In the genomic region with DNA sequence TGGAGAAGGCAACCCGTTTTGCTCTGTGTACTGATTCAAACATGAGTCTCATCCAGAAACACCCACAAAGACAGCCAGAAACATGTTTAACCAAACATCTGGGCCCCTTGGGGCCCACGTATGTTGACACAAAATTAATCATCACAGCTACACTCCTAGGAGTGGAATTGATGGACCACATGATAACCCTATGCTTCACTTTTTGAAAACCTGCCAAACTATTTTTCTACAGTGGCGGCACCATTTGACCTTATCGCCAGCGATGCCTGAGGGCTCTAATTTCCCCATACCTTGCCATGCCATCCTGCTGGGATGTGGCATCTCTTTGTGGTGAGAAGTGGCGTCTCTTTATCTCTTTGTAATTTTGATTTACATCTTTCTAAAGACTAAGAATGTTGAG, we compare ENCODE assay signal across 12 cellular contexts. TPM values are rescaled to one million over a fixed set of nuclear protein-coding genes. Genes with fewer than 3 reads are reported as not detected.
DNase-seq lines count a peak whose midpoint lies in the region; FAIRE-seq and TF ChIP-seq lines count a peak whose summit lies in the region.
"Had no signal": no experiment of that assay in that cellular context is flagged by ENCODE, and none has a peak within 500 bp of the region (broad histone marks: within the 10 kb centered on the region; RNA-seq: fewer than 3 reads in every experiment).

No MANE protein-coding gene starts in this region.

- H3K27ac Mint-ChIP-seq in T-helper 2 cell treated with Interferon-gamma antibody and Interleukin-4, amounts not matched to agents 5 μg/mL and 100 μg/mL, for 36 hours, result no peak overlapping the region
- H3K27ac Mint-ChIP-seq: activated T-cell treated with anti-CD3 and anti-CD28 coated beads, Interleukin-2, amount 50 U/mL, for 24 hours; naive B cell had no signal

- H3K4me3 Mint-ChIP-seq in T-helper 2 cell treated with Interferon-gamma antibody and Interleukin-4, amounts not matched to agents 5 μg/mL and 100 μg/mL, for 36 hours, result no peak overlapping the region
- H3K4me3 Mint-ChIP-seq: activated T-cell treated with anti-CD3 and anti-CD28 coated beads, Interleukin-2, amount 50 U/mL, for 24 hours; naive B cell had no signal

- H3K36me3 ChIP-seq in osteoblast (ENCODE audit: insufficient read depth, low read length), result no peaks in the 10 kb centered on the region

- H3K4me1 ChIP-seq in osteoblast (ENCODE audit: insufficient read depth, low read length), result peaks cover 24% of the 10 kb centered on the region

- no peaks in the 10 kb centered on the region for H3K27me3 ChIP-seq in osteoblast (ENCODE audit: insufficient read depth, low read length)

- peak overlapping the region; percentile 10 for H3K4me2 ChIP-seq in osteoblast (ENCODE audit: insufficient read depth, low read length)

- H3K27ac ChIP-seq in osteoblast (ENCODE audit: low read depth, low read length), result peak overlapping the region; percentile 52

- no peaks in the 10 kb centered on the region for H4K20me1 ChIP-seq in osteoblast (ENCODE audit: insufficient read depth, low read length)

- H3K79me2 ChIP-seq in osteoblast (ENCODE audit: insufficient read depth, low read length), result no peaks in the 10 kb centered on the region

- no peaks in the 10 kb centered on the region for H3K36me3 Mint-ChIP-seq in T-helper 2 cell treated with Interferon-gamma antibody and Interleukin-4, amounts not matched to agents 5 μg/mL and 100 μg/mL, for 36 hours (ENCODE audit: low read depth)
- H3K36me3 Mint-ChIP-seq: naive B cell had no signal

- no peak for TF ChIP-seq CTCF in osteoblast (IDR thresholded peaks at IDR 0.05; ENCODE audit: extremely low read depth, low read depth, low read length)

- peaks cover 6% of the 10 kb centered on the region for H3K4me1 Mint-ChIP-seq in T-helper 2 cell treated with Interferon-gamma antibody and Interleukin-4, amounts not matched to agents 5 μg/mL and 100 μg/mL, for 36 hours (ENCODE audit: low read depth)
- H3K4me1 Mint-ChIP-seq: naive B cell had no signal

- no peaks in the 10 kb centered on the region for H3K9me3 Mint-ChIP-seq in T-helper 2 cell treated with Interferon-gamma antibody and Interleukin-4, amounts not matched to agents 5 μg/mL and 100 μg/mL, for 36 hours
- H3K9me3 Mint-ChIP-seq: activated T-cell treated with anti-CD3 and anti-CD28 coated beads, Interleukin-2, amount 50 U/mL, for 24 hours; naive B cell had no signal

- no peak overlapping the region for H3K4me3 ChIP-seq in osteoblast (ENCODE audit: insufficient read depth, low read length)

- no peak for TF ChIP-seq POLR2A in H54 (IDR thresholded peaks at IDR 0.05; ENCODE audit: low read depth, low read length)

- H3K9me3 ChIP-seq in osteoblast (ENCODE audit: low read depth, low read length), result no peaks in the 10 kb centered on the region

- no peaks in the 10 kb centered on the region for H3K27me3 Mint-ChIP-seq in T-helper 2 cell treated with Interferon-gamma antibody and Interleukin-4, amounts not matched to agents 5 μg/mL and 100 μg/mL, for 36 hours (ENCODE audit: low read depth)
- H3K27me3 Mint-ChIP-seq: activated T-cell treated with anti-CD3 and anti-CD28 coated beads, Interleukin-2, amount 50 U/mL, for 24 hours; naive B cell had no signal

- peak overlapping the region; percentile 11 for H2AFZ ChIP-seq in osteoblast (ENCODE audit: low read length)

- peak; percentile 22 for DNase-seq in NCI-H2227 (lab: John Stamatoyannopoulos, UW; ENCODE audit: unreplicated experiment)
- no peak for DNase-seq in NCI-H2227 treated with DMSO at 0.1 percent for 48 hours (lab: John Stamatoyannopoulos, UW)
- peak; percentile 92 for DNase-seq in M059J (ENCODE audit: low read depth)
- DNase-seq in T-helper 2 cell treated with Interferon-gamma antibody and Interleukin-4, amounts not matched to agents 5 μg/mL and 100 μg/mL, for 36 hours (ENCODE audit: low spot score), result peak; percentile 45
- DNase-seq in osteoblast (ENCODE audit: insufficient read length, low spot score, missing footprints), result peak; percentile 92
- no peak for DNase-seq in NCI-H82 treated with DMSO at 0.1 percent for 48 hours (lab: John Stamatoyannopoulos, UW; ENCODE audit: unreplicated experiment)
- DNase-seq in H54 (ENCODE audit: insufficient read length, low spot score), result no peak
- DNase-seq in stimulated activated CD4-positive, alpha-beta T cell treated with anti-CD3 and anti-CD28 coated beads, Interleukin-4, amount 100 ng/mL, for 4 hours, result no peak
- DNase-seq: ACHN; activated T-cell treated with anti-CD3 and anti-CD28 coated beads, Interleukin-2, amount 50 U/mL, for 24 hours; naive B cell had no signal

- FAIRE-seq in H54 (lab: Jason Lieb, UNC), result no peak
- FAIRE-seq: colon had no signal

RNA-seq across cellular contexts. Expression of gene PSMG2, which starts 38.5 kb away (rescaled TPM):
- total RNA-seq in M059J (2014; rRNA removed; shearing (Covaris generic)), result 92.3 and 136 TPM in 2 replicates
- 94.5 and 114 TPM in 2 replicates for total RNA-seq in osteoblast

RNA-seq across cellular contexts. Expression of gene CEP76, which starts 38.8 kb away (rescaled TPM):
- total RNA-seq in M059J (2014; rRNA removed; shearing (Covaris generic)), result 9.9 and 22.4 TPM in 2 replicates
- total RNA-seq in osteoblast, result 9.7 and 10.1 TPM in 2 replicates

Comparison
In these comparisons a context has a peak if more than half of its experiments do, and no peak if none do; other contexts are left out.
1. DNase-seq: peak in NCI-H2227 (single experiment), M059J (single experiment), T-helper 2 cell treated with Interferon-gamma antibody and Interleukin-4, amounts not matched to agents 5 μg/mL and 100 μg/mL, for 36 hours (single experiment) and osteoblast (single experiment); none in NCI-H2227 treated with DMSO at 0.1 percent for 48 hours (single experiment), NCI-H82 treated with DMSO at 0.1 percent for 48 hours (single experiment), H54 (single experiment) and stimulated activated CD4-positive, alpha-beta T cell treated with anti-CD3 and anti-CD28 coated beads, Interleukin-4, amount 100 ng/mL, for 4 hours (0 of 2).